In the genomic region with DNA sequence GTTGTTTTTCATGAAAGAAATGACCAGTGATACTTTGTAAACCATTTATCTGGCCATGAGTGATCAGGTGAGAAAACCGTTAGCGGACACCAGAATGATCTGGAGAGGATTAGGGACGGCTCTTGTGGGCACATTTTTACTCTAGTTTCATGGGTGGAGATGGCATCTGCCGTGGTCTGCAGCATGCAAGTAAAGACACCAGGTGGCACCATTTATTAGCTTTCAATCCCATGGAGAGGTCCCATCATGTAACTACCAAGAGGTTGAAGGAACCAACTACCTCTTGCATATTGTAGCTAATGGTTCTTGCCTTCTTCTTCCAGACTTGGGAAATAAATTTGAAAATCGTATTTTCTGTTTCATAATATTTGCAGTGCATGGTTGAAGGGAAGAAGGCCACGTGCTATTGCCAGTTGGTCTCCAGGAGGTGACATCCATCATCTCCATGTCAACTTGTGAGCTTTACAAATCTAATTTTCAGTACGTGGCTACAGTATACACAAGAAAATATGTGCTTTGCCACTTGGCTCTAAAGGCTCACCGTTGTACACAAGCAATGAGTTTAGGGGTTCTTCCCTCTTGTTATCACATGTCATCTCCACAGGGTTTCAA, we compare ENCODE assay signal across 8 cellular contexts. TPM values are rescaled to one million over a fixed set of nuclear protein-coding genes. Genes with fewer than 3 reads are reported as not detected.
DNase-seq lines count a peak whose midpoint lies in the region; ATAC-seq, FAIRE-seq and TF ChIP-seq lines count a peak whose summit lies in the region.

No MANE protein-coding gene starts in this region.

- H3K4me2 ChIP-seq in HepG2 (ENCODE audit: low read depth, low read length) = peak overlapping the region; percentile 86

- H3K4me3 Mint-ChIP-seq in chondrocyte (ENCODE audit: unreplicated experiment) = peak overlapping the region; percentile 80

- H3K4me3 ChIP-seq in GM12864 (ENCODE audit: low read depth, low read length) = peak overlapping the region; percentile 77
- peak overlapping the region in 1 of 3 experiments; percentile 91; a peak in 1 of 6 replicates for H3K4me3 ChIP-seq in HepG2 (replicated peaks in 1 of 3; ENCODE audit: insufficient read depth in 1 of 3, low read depth in 2 of 3, low read length in 3 of 3)

- H3K9ac ChIP-seq in HepG2 (ENCODE audit: insufficient read depth, low read depth, low read length) = no peak overlapping the region

- no peak for TF ChIP-seq POLR2A in HepG2 (IDR thresholded peaks at IDR 0.05; ENCODE audit: insufficient read depth in 1 of 2, low read depth in 2 of 2, low read length in 2 of 2)

- intact Hi-C loops in HepG2 (cut with micrococcal nuclease; ENCODE audit: unreplicated experiment) = loop anchor here (1.0 to 2.0 kb wide), 2 partner anchors 38 to 132 kb away; no protein-coding TSS in a partner anchor

- peaks cover 3% of the 10 kb centered on the region for H3K79me2 ChIP-seq in HepG2 (ENCODE audit: insufficient read depth, low read length)

- WGBS in HepG2 (ENCODE audit: low lambda C conversion rate) = 41% methylated on average over 8 of the region's 8 CpGs

- no peaks in the 10 kb centered on the region for H3K9me3 ChIP-seq in HepG2 (ENCODE audit: low read length)

- TF ChIP-seq EP300 in HepG2 (IDR thresholded peaks at IDR 0.05; ENCODE audit: low read depth in 2 of 2, low read length in 2 of 2) (no peak), HepG2 (CRISPR knock-in tag; IDR thresholded peaks at IDR 0.05; ENCODE audit: borderline replicate concordance) (no peak)

- peak; percentile 71 for TF ChIP-seq CTCF in GM12864 (IDR thresholded peaks at IDR 0.05; ENCODE audit: low read depth, low read length, missing control alignments)
- TF ChIP-seq CTCF in VCaP (conservative IDR thresholded peaks at IDR 0.05) = peak; percentile 77
- TF ChIP-seq CTCF in chondrocyte (IDR thresholded peaks at IDR 0.05) = peak; percentile 82
- TF ChIP-seq CTCF in HepG2 (CRISPR knock-in tag; IDR thresholded peaks at IDR 0.05) = peak; percentile 86

- peak; percentile 88 for TF ChIP-seq RAD21 in HepG2 (CRISPR knock-in tag; IDR thresholded peaks at IDR 0.05)

- H3K27me3 ChIP-seq in HepG2 (ENCODE audit: control insufficient read depth in 1 of 2, insufficient read depth in 2 of 2, low read length in 2 of 2) = no peaks in the 10 kb centered on the region; a peak in 1 of 5 replicates

- in situ Hi-C loops in HepG2 (cut with HindIII; ENCODE audit: extremely low pct_ligation_motif_present, low pct_unique_long_range_greater_than_20kb) = loop anchor here (5.0 kb wide), 1 partner anchor 39 kb away; no protein-coding TSS in a partner anchor

- peak overlapping the region; percentile 79; the same call in 1 of the 2 replicates for H3K27ac ChIP-seq in VCaP
- H3K27ac ChIP-seq in HepG2 (ENCODE audit: extremely low read length, insufficient read depth, low read length) = no peak overlapping the region

- H3K4me1 ChIP-seq in HepG2 (ENCODE audit: insufficient read depth, low read length) = peaks cover 42% of the 10 kb centered on the region

- POLR2A ChIA-PET in HepG2 (lab: Yijun Ruan, JAX) = interaction anchor here (1.4 to 3.3 kb wide), 2 partner anchors 38 to 132 kb away, joined by 4 to 20 read pairs; no protein-coding TSS in a partner anchor

- no peaks in the 10 kb centered on the region for H3K9me3 Mint-ChIP-seq in chondrocyte (ENCODE audit: low read depth)

- no peaks in the 10 kb centered on the region for H4K20me1 ChIP-seq in HepG2 (ENCODE audit: insufficient read depth, low read length)

- peaks cover 43% of the 10 kb centered on the region for H3K4me1 Mint-ChIP-seq in chondrocyte (ENCODE audit: low read depth)

- H3K36me3 ChIP-seq in HepG2 (replicated peaks in 1 of 2; ENCODE audit: control insufficient read depth in 1 of 2, insufficient read depth in 2 of 2, low read length in 2 of 2) = peaks cover 0 to 6% of the 10 kb centered on the region in 2 experiments; a peak in 2 of 5 replicates

- H3K27me3 Mint-ChIP-seq in chondrocyte (ENCODE audit: low read depth) = no peaks in the 10 kb centered on the region

- H2AFZ ChIP-seq in HepG2 (ENCODE audit: low read length) = no peak overlapping the region

- CTCF ChIA-PET in HepG2 (lab: Yijun Ruan, JAX; ENCODE audit: low intra/inter-chr PET ratio, low total read pairs) = interaction anchor here (3.9 to 4.7 kb wide), 2 partner anchors 34 to 38 kb away, joined by 25 to 98 read pairs; no protein-coding TSS in a partner anchor

- peak overlapping the region; percentile 92 for H3K27ac Mint-ChIP-seq in chondrocyte (ENCODE audit: unreplicated experiment)

- ATAC-seq in HepG2 (peak; percentile 28), GM19328 (IDR thresholded peaks at IDR 0.05; ENCODE audit: unreplicated experiment) (no peak)

- BruUV-seq in HepG2 (replicated peaks; lab: Mats Ljungman, UMichigan) = no TSS peak

- DNase-seq in A172 (ENCODE audit: low spot score) = peak; percentile 65
- DNase-seq in GM12864 (ENCODE audit: low read depth) = peak; percentile 49
- DNase-seq in NCI-H2171 (lab: John Stamatoyannopoulos, UW) = peak; percentile 56
- DNase-seq in chondrocyte (ENCODE audit: low spot score) = no peak
- DNase-seq in HepG2 (ENCODE audit: low spot score) = peak; percentile 73
- peak in 2 of 3 experiments; percentile 28 to 37 for DNase-seq in stimulated activated CD4-positive, alpha-beta T cell treated with anti-CD3 and anti-CD28 coated beads, TNF-alpha, amount 100 ng/mL, for 24 hours (ENCODE audit: low read depth in 3 of 3)

- peak; percentile 88 for FAIRE-seq in HepG2 (lab: Jason Lieb, UNC)

- peaks cover 1% of the 10 kb centered on the region for H3K36me3 Mint-ChIP-seq in chondrocyte (ENCODE audit: low read depth)

TF ChIP-seq in HepG2, 621 proteins besides CTCF, POLR2A, EP300 and RAD21 (continues in another document):
- peak; percentile 50 for TF ChIP-seq RBM22 (optimal IDR thresholded peaks at IDR 0.05; ENCODE audit: low read length)
- TF ChIP-seq SMC3 (IDR thresholded peaks at IDR 0.05; ENCODE audit: low read length) = peak; percentile 98

RNA-seq across cellular contexts. Expression of a gene that starts 1.5 kb away (rescaled TPM):
- 9.9 and 10.0 TPM in 2 replicates for total RNA-seq in A172 (2014; rRNA removed; shearing (Covaris generic))
- total RNA-seq in chondrocyte (24.9 to 36.6 TPM (median 27.2 TPM) in 3 replicates), HepG2 (2016; rRNA removed; fragmentation: Illumina TruSeq; extraction: Trizol) (3.9 and 7.3 TPM in 2 replicates)
- total RNA-seq in HepG2 (2016; cell fraction: cytosol; rRNA removed; fragmentation: Illumina TruSeq; extraction: Trizol; ENCODE audit: low read depth) = 2.9 and 4.5 TPM in 2 replicates
- total RNA-seq in HepG2 (2016; cell fraction: insoluble cytoplasmic fraction; rRNA removed; fragmentation: Illumina TruSeq; extraction: Trizol) = 3.2 and 7.7 TPM in 2 replicates
- total RNA-seq in HepG2 (2016; cell fraction: membrane; rRNA removed; fragmentation: Illumina TruSeq; extraction: Trizol) = 2.3 and 2.4 TPM in 2 replicates
- total RNA-seq in HepG2 (2016; cell fraction: nucleus; rRNA removed; fragmentation: Illumina TruSeq; extraction: Trizol) = 12.3 and 15.3 TPM in 2 replicates
- polyA plus RNA-seq in HepG2 (2011; rRNA removed) = 3.0 and 4.7 TPM in 2 replicates
- polyA plus RNA-seq in HepG2 (2011; cell fraction: cytosol; rRNA removed) = 0.88 and 1.0 TPM in 2 replicates
- 26.1 and 64.5 TPM in 2 replicates for polyA plus RNA-seq in HepG2 (2011; cell fraction: nucleus; rRNA removed)
- polyA plus RNA-seq in HepG2 (2012) = 3.9 and 4.1 TPM in 2 replicates
- 0.11 and 0.12 TPM in 2 replicates for polyA plus RNA-seq in HepG2 (2016; cell fraction: cytosol; fragmentation: Illumina TruSeq; extraction: Trizol; ENCODE audit: low read depth)
- polyA plus RNA-seq in HepG2 (2016; cell fraction: insoluble cytoplasmic fraction; fragmentation: Illumina TruSeq; extraction: Trizol; ENCODE audit: low read depth) = 0.94 and 1.7 TPM in 2 replicates
- polyA plus RNA-seq in HepG2 (2016; cell fraction: membrane; fragmentation: Illumina TruSeq; extraction: Trizol; ENCODE audit: low read depth) = 0.27 and 0.49 TPM in 2 replicates
- 19.4 and 21.3 TPM in 2 replicates for polyA plus RNA-seq in HepG2 (2016; cell fraction: nucleus; fragmentation: Illumina TruSeq; extraction: Trizol; ENCODE audit: insufficient read depth, low read depth)
- polyA minus RNA-seq in HepG2 (2011; rRNA and poly(A)+ RNA removed; ENCODE audit: low replicate concordance) = 17.2 and 24.6 TPM in 2 replicates
- 3.0 and 3.1 TPM in 2 replicates for polyA minus RNA-seq in HepG2 (2011; cell fraction: cytosol; rRNA and poly(A)+ RNA removed)
- polyA minus RNA-seq in HepG2 (2011; cell fraction: nucleus; rRNA and poly(A)+ RNA removed) = 23.3 and 23.4 TPM in 2 replicates

RNA-seq across cellular contexts. Expression of a gene that starts 55.1 kb away (rescaled TPM):
- total RNA-seq in A172 (2014; rRNA removed; shearing (Covaris generic)) = 2.2 and 2.5 TPM in 2 replicates
- 4.9 to 5.4 TPM (median 5.2 TPM) in 3 replicates for total RNA-seq in chondrocyte
- total RNA-seq in HepG2 (2016; rRNA removed; fragmentation: Illumina TruSeq; extraction: Trizol) = 5.4 and 7.1 TPM in 2 replicates
- 0.40 and 0.53 TPM in 2 replicates for total RNA-seq in HepG2 (2016; cell fraction: cytosol; rRNA removed; fragmentation: Illumina TruSeq; extraction: Trizol; ENCODE audit: low read depth)
- total RNA-seq in HepG2 (2016; cell fraction: insoluble cytoplasmic fraction; rRNA removed; fragmentation: Illumina TruSeq; extraction: Trizol) = 6.2 and 6.5 TPM in 2 replicates
- 2.0 and 2.1 TPM in 2 replicates for total RNA-seq in HepG2 (2016; cell fraction: membrane; rRNA removed; fragmentation: Illumina TruSeq; extraction: Trizol)
- total RNA-seq in HepG2 (2016; cell fraction: nucleus; rRNA removed; fragmentation: Illumina TruSeq; extraction: Trizol) = 7.6 and 8.2 TPM in 2 replicates
- polyA plus RNA-seq in HepG2 (2011; rRNA removed) = 6.4 and 7.2 TPM in 2 replicates
- polyA plus RNA-seq in HepG2 (2011; cell fraction: cytosol; rRNA removed) = 4.5 and 4.9 TPM in 2 replicates
- polyA plus RNA-seq in HepG2 (2011; cell fraction: nucleus; rRNA removed) = 22.2 and 32.3 TPM in 2 replicates
- polyA plus RNA-seq in HepG2 (2012) = 3.7 and 5.4 TPM in 2 replicates
- 2.3 TPM in 2 replicates for polyA plus RNA-seq in HepG2 (2016; cell fraction: cytosol; fragmentation: Illumina TruSeq; extraction: Trizol; ENCODE audit: low read depth)
- 5.3 and 6.2 TPM in 2 replicates for polyA plus RNA-seq in HepG2 (2016; cell fraction: insoluble cytoplasmic fraction; fragmentation: Illumina TruSeq; extraction: Trizol; ENCODE audit: low read depth)
- 2.5 and 2.6 TPM in 2 replicates for polyA plus RNA-seq in HepG2 (2016; cell fraction: membrane; fragmentation: Illumina TruSeq; extraction: Trizol; ENCODE audit: low read depth)
- 17.3 and 19.5 TPM in 2 replicates for polyA plus RNA-seq in HepG2 (2016; cell fraction: nucleus; fragmentation: Illumina TruSeq; extraction: Trizol; ENCODE audit: insufficient read depth, low read depth)
- 7.1 and 9.6 TPM in 2 replicates for polyA minus RNA-seq in HepG2 (2011; rRNA and poly(A)+ RNA removed; ENCODE audit: low replicate concordance)
- polyA minus RNA-seq in HepG2 (2011; cell fraction: cytosol; rRNA and poly(A)+ RNA removed) = 1.2 and 4.6 TPM in 2 replicates
- 3.2 and 8.8 TPM in 2 replicates for polyA minus RNA-seq in HepG2 (2011; cell fraction: nucleus; rRNA and poly(A)+ RNA removed)
